Comparison of ENCODE assay signal across 1 cellular context in genomic region chr1:168264296-168264695, GRCh38.
TF ChIP-seq lines count a peak whose summit lies in the region.

No MANE protein-coding gene starts in this region.

TF ChIP-seq in K562, 482 proteins besides CTCF, POLR2A, EP300 and RAD21 (continued from another document):
- TF ChIP-seq ETS1 (conservative IDR thresholded peaks at IDR 0.05; ENCODE audit: control insufficient read depth, low read depth, low read length) (no peak), NFE2L1 (tag; IDR thresholded peaks at IDR 0.05; ENCODE audit: borderline replicate concordance, low read depth) (no peak), BHLHE40 (IDR thresholded peaks at IDR 0.05; ENCODE audit: low read length) (no peak), RREB1 (CRISPR knock-in tag; IDR thresholded peaks at IDR 0.05) (no peak), TFAM (CRISPR knock-in tag; conservative IDR thresholded peaks at IDR 0.05) (no peak), ZFP36 (IDR thresholded peaks at IDR 0.05; ENCODE audit: low read depth, low read length, partially characterized antibody) (peak; percentile 48), NCOA6 (IDR thresholded peaks at IDR 0.05) (no peak), POLR2AphosphoS2 (IDR thresholded peaks at IDR 0.05; ENCODE audit: low read length) (no peak), ZKSCAN3 (CRISPR knock-in tag; IDR thresholded peaks at IDR 0.05) (no peak), STAT5B (CRISPR knock-in tag; IDR thresholded peaks at IDR 0.05) (no peak), PPARD (CRISPR knock-in tag; IDR thresholded peaks at IDR 0.05) (no peak), NR2C1 (IDR thresholded peaks at IDR 0.05) (no peak), NR2C1 (tag; IDR thresholded peaks at IDR 0.05) (no peak), FOXK1 (CRISPR knock-in tag; IDR thresholded peaks at IDR 0.05; ENCODE audit: borderline replicate concordance) (0 out of 2 replicates have a peak, but pooled peaks have one; percentile 23), ZNF311 (CRISPR knock-in tag; IDR thresholded peaks at IDR 0.05) (no peak), EZH2 (IDR thresholded peaks at IDR 0.05; ENCODE audit: borderline replicate concordance, low read depth, low read length) (no peak), RFX5 (IDR thresholded peaks at IDR 0.05; ENCODE audit: low read depth, low read length) (no peak), CXXC5 (CRISPR knock-in tag; IDR thresholded peaks at IDR 0.05) (no peak)
